In genomic region chr15:87878161-87878560, GRCh38 we compare ENCODE assay signal across 30 cellular contexts.
"Had no signal": no experiment of that assay in that cellular context is flagged by ENCODE, and none has a peak within 500 bp of the region (broad histone marks: within the 10 kb centered on the region; RNA-seq: fewer than 3 reads in every experiment).

No MANE protein-coding gene starts in this region.

- H3K27ac Mint-ChIP-seq: activated CD4-positive, alpha-beta memory T cell treated with anti-CD3 and anti-CD28 coated beads, Interleukin-2, amount 10 ng/mL, durations not matched to agents 7 days and 5 days; activated CD4-positive, alpha-beta T cell treated with anti-CD3 and anti-CD28 coated beads for 36 hours; activated CD8-positive, alpha-beta memory T cell treated with anti-CD3 and anti-CD28 coated beads, Interleukin-2, amount 10 ng/mL, durations not matched to agents 7 days and 5 days; activated naive CD4-positive, alpha-beta T cell treated with anti-CD3 and anti-CD28 coated beads, Interleukin-2, amount 10 ng/mL, durations not matched to agents 7 days and 5 days; activated naive CD8-positive, alpha-beta T cell; activated naive CD8-positive, alpha-beta T cell treated with anti-CD3 and anti-CD28 coated beads, Interleukin-2, amount 50 U/mL, for 24 hours; T-helper 1 cell treated with Interleukin-12 subunit alpha and Interleukin-12 subunit beta and Interleukin-4 antibody, amounts not matched to agents 30 μg/mL and 1 μg/mL, for 36 hours; T-helper 2 cell treated with Interferon-gamma antibody and Interleukin-4, amounts not matched to agents 5 μg/mL and 100 μg/mL, for 36 hours had no signal

- H3K27ac ChIP-seq: cardiac muscle cell, KMS-11, Peyer's patch had no signal

- H3K27me3 Mint-ChIP-seq: activated CD4-positive, alpha-beta memory T cell treated with anti-CD3 and anti-CD28 coated beads, Interleukin-2, amount 10 ng/mL, durations not matched to agents 7 days and 5 days; activated CD8-positive, alpha-beta memory T cell treated with anti-CD3 and anti-CD28 coated beads, Interleukin-2, amount 10 ng/mL, durations not matched to agents 7 days and 5 days; activated naive CD4-positive, alpha-beta T cell treated with anti-CD3 and anti-CD28 coated beads, Interleukin-2, amount 10 ng/mL, durations not matched to agents 7 days and 5 days; activated naive CD8-positive, alpha-beta T cell treated with anti-CD3 and anti-CD28 coated beads, Interleukin-2, amount 50 U/mL, for 24 hours had no signal

- H3K36me3 Mint-ChIP-seq: activated CD8-positive, alpha-beta memory T cell treated with anti-CD3 and anti-CD28 coated beads, Interleukin-2, amount 10 ng/mL, durations not matched to agents 7 days and 5 days; activated naive CD4-positive, alpha-beta T cell treated with anti-CD3 and anti-CD28 coated beads, Interleukin-2, amount 10 ng/mL, durations not matched to agents 7 days and 5 days; activated naive CD8-positive, alpha-beta T cell had no signal

- H3K4me3 ChIP-seq: cardiac muscle cell, Peyer's patch had no signal

- DNase-seq: activated CD4-positive, alpha-beta memory T cell treated with anti-CD3 and anti-CD28 coated beads, Interleukin-2, amount 10 ng/mL, durations not matched to agents 7 days and 5 days; activated CD4-positive, alpha-beta T cell treated with anti-CD3 and anti-CD28 coated beads for 36 hours; activated CD8-positive, alpha-beta memory T cell treated with anti-CD3 and anti-CD28 coated beads for 24 hours; activated CD8-positive, alpha-beta memory T cell treated with anti-CD3 and anti-CD28 coated beads, Interleukin-2, amount 10 ng/mL, durations not matched to agents 7 days and 5 days; activated CD8-positive, alpha-beta memory T cell treated with anti-CD3 and anti-CD28 coated beads, Interleukin-2, amount 50 U/mL, for 48 hours; activated effector memory CD4-positive, alpha-beta T cell treated with Interleukin-2 at 50 U/mL for 16 hours; activated naive CD4-positive, alpha-beta T cell treated with anti-CD3 and anti-CD28 coated beads, Interleukin-2, amount 10 ng/mL, durations not matched to agents 7 days and 5 days; activated naive CD8-positive, alpha-beta T cell treated with anti-CD3 and anti-CD28 coated beads, Interleukin-2, amount 50 U/mL, for 24 hours; activated T-cell treated with anti-CD3 and anti-CD28 coated beads, Interleukin-2, amount 50 U/mL, for 48 hours; anterior cingulate cortex; MM.1S; NCI-H1092; NCI-H146; NCI-H187; NCI-H2029 treated with DMSO at 0.1 percent for 48 hours; NCI-H2107; NCI-H2171; NCI-H510A; NCI-H69; NCI-H82; NK-92 treated with Interleukin-12 subunit alpha and Interleukin-12 subunit beta, amount 100 ng/mL, for 24 hours; PC-3; Peyer's patch; SHP77 treated with DMSO at 0.1 percent for 48 hours had no signal

- H3K9ac ChIP-seq: KMS-11 had no signal

- H3K9me3 ChIP-seq: Peyer's patch had no signal

- H3K4me1 ChIP-seq: Peyer's patch had no signal

- H3K4me1 Mint-ChIP-seq: activated CD4-positive, alpha-beta memory T cell treated with anti-CD3 and anti-CD28 coated beads, Interleukin-2, amount 10 ng/mL, durations not matched to agents 7 days and 5 days; activated CD4-positive, alpha-beta T cell treated with anti-CD3 and anti-CD28 coated beads for 36 hours; activated CD8-positive, alpha-beta memory T cell treated with anti-CD3 and anti-CD28 coated beads, Interleukin-2, amount 10 ng/mL, durations not matched to agents 7 days and 5 days; activated naive CD4-positive, alpha-beta T cell treated with anti-CD3 and anti-CD28 coated beads, Interleukin-2, amount 10 ng/mL, durations not matched to agents 7 days and 5 days; activated naive CD8-positive, alpha-beta T cell treated with anti-CD3 and anti-CD28 coated beads, Interleukin-2, amount 50 U/mL, for 24 hours had no signal

- H3K9me3 Mint-ChIP-seq: activated CD4-positive, alpha-beta memory T cell treated with anti-CD3 and anti-CD28 coated beads, Interleukin-2, amount 10 ng/mL, durations not matched to agents 7 days and 5 days; activated naive CD4-positive, alpha-beta T cell treated with anti-CD3 and anti-CD28 coated beads, Interleukin-2, amount 10 ng/mL, durations not matched to agents 7 days and 5 days; activated naive CD8-positive, alpha-beta T cell treated with anti-CD3 and anti-CD28 coated beads, Interleukin-2, amount 50 U/mL, for 24 hours; T-helper 1 cell treated with Interleukin-12 subunit alpha and Interleukin-12 subunit beta and Interleukin-4 antibody, amounts not matched to agents 30 μg/mL and 1 μg/mL, for 36 hours; T-helper 2 cell treated with Interferon-gamma antibody and Interleukin-4, amounts not matched to agents 5 μg/mL and 100 μg/mL, for 36 hours had no signal

- H3K4me2 ChIP-seq: KMS-11 had no signal

- H3K27me3 ChIP-seq: cardiac muscle cell, Peyer's patch had no signal

- ATAC-seq: activated CD4-positive, alpha-beta T cell treated with anti-CD3 and anti-CD28 coated beads for 36 hours; activated CD4-positive, CD25-positive, alpha-beta regulatory T cell treated with anti-CD3 and anti-CD28 coated beads, Interleukin-2, amount 50 U/mL, for 24 hours; activated CD8-positive, alpha-beta memory T cell treated with anti-CD3 and anti-CD28 coated beads, Interleukin-2, amount 10 ng/mL, durations not matched to agents 7 days and 5 days; activated naive CD8-positive, alpha-beta T cell treated with anti-CD3 and anti-CD28 coated beads, Interleukin-2, amount 50 U/mL, for 24 hours; PC-3 had no signal

- H3K4me3 Mint-ChIP-seq: activated CD4-positive, alpha-beta memory T cell treated with anti-CD3 and anti-CD28 coated beads, Interleukin-2, amount 10 ng/mL, durations not matched to agents 7 days and 5 days; activated CD4-positive, alpha-beta T cell treated with anti-CD3 and anti-CD28 coated beads for 36 hours; activated CD8-positive, alpha-beta memory T cell treated with anti-CD3 and anti-CD28 coated beads, Interleukin-2, amount 10 ng/mL, durations not matched to agents 7 days and 5 days; activated naive CD4-positive, alpha-beta T cell treated with anti-CD3 and anti-CD28 coated beads, Interleukin-2, amount 10 ng/mL, durations not matched to agents 7 days and 5 days; activated naive CD8-positive, alpha-beta T cell; activated naive CD8-positive, alpha-beta T cell treated with anti-CD3 and anti-CD28 coated beads, Interleukin-2, amount 50 U/mL, for 24 hours; T-helper 1 cell treated with Interleukin-12 subunit alpha and Interleukin-12 subunit beta and Interleukin-4 antibody, amounts not matched to agents 30 μg/mL and 1 μg/mL, for 36 hours; T-helper 2 cell treated with Interferon-gamma antibody and Interleukin-4, amounts not matched to agents 5 μg/mL and 100 μg/mL, for 36 hours had no signal

- H3K36me3 ChIP-seq: cardiac muscle cell, Peyer's patch had no signal
